9 cellular contexts compared by ENCODE assay signal in the genomic region with DNA sequence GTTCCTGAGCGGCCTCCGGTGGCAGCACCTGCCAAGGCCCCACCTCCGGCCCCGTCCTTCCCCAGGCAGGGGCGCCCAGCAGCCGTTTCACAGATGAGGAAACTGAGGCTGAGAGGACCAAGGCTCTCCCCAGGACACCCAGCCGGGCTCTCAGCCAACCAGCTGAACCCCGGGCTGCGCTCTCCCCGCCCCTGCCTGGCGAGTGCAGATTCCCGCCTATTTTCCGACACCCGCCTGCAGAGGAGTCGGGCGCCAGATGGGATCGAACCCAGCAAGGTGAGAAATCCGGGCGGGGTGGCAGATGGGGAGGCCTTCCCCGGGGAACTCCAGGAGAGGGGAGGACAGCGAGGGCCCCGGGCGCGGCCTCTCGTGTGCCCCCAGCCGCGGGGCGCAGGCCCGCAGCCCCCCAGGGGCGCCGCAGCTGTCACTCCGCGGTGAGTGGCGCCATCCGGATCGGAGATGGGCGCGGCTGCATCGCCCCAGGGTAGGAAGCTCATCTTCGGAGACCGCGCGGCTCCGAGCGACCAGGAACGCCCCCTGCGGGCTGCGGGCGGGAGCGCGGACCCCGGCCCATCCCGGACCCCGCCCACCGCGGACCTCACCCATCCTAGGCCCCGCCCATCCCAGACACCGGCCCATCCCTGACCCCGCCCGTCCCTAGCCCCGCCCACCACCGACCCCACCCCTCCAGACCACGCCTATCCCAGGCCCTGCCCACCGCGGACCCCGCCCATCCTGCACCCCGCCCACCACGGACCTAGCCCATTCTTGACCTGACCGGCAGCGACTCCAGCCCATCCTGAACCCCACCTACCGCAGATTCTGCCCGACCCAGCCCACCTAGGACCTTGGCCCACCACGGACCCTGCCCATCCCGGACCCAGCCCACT.
DNase-seq lines count a peak whose midpoint lies in the region; ATAC-seq, FAIRE-seq and TF ChIP-seq lines count a peak whose summit lies in the region.
"Had no signal": no experiment of that assay in that cellular context is flagged by ENCODE, and none has a peak within 500 bp of the region (broad histone marks: within the 10 kb centered on the region; RNA-seq: fewer than 3 reads in every experiment).

No MANE protein-coding gene starts in this region.

- H3K36me3 ChIP-seq in kidney (ENCODE audit: control insufficient read depth in 1 of 2, insufficient read depth in 2 of 2, low read length in 2 of 2): no peaks in the 10 kb centered on the region
- no peaks in the 10 kb centered on the region for H3K36me3 ChIP-seq in colonic mucosa

- H3K27me3 ChIP-seq in colonic mucosa: peaks cover 11% of the 10 kb centered on the region

- no peak for ATAC-seq in GM18517 (IDR thresholded peaks at IDR 0.05; ENCODE audit: unreplicated experiment)
- no peak for ATAC-seq in HG02678 (IDR thresholded peaks at IDR 0.05; ENCODE audit: unreplicated experiment)

- DNase-seq in EH (ENCODE audit: low read depth) (peak; percentile 7), kidney (peak; percentile 66), epidermal melanocyte (ENCODE audit: insufficient read length, low spot score) (no peak), colonic mucosa (no peak)
- peak; percentile 5 to 17 for DNase-seq in activated CD4-positive, alpha-beta T cell treated with anti-CD3 and anti-CD28 coated beads for 4 hours

- H3K9me3 ChIP-seq in kidney (ENCODE audit: control insufficient read depth in 1 of 2, low read length in 2 of 2): peaks cover 0 to 6% of the 10 kb centered on the region in 2 donors
- H3K9me3 ChIP-seq in colonic mucosa: no peaks in the 10 kb centered on the region

- H3K27ac ChIP-seq in kidney (ENCODE audit: low read depth in 2 of 2, low read length in 2 of 2) (no peak overlapping the region), colonic mucosa (no peak overlapping the region)
- H3K27ac ChIP-seq: epithelial cell of prostate had no signal

- FAIRE-seq in kidney (lab: Jason Lieb, UNC): no peak

- H3K9ac ChIP-seq in kidney (ENCODE audit: low read length in 2 of 2) (no peak overlapping the region), colonic mucosa (ENCODE audit: low read depth in 2 of 2, low read length in 2 of 2) (no peak overlapping the region)

- H3K4me3 ChIP-seq in kidney (ENCODE audit: low read length in 2 of 2) (no peak overlapping the region), colonic mucosa (no peak overlapping the region)

- intact Hi-C loops in kidney (cut with DNase I) (no loop called here), colonic mucosa (cut with DNase I) (no loop called here)

- TF ChIP-seq CTCF in LNCAP (IDR thresholded peaks at IDR 0.05): peak; percentile 42
- no peak for TF ChIP-seq CTCF in kidney (IDR thresholded peaks at IDR 0.05; ENCODE audit: borderline replicate concordance, extremely low read depth, insufficient read depth)
- no peak for TF ChIP-seq CTCF in colonic mucosa (IDR thresholded peaks at IDR 0.05)

- H3K4me1 ChIP-seq in kidney (ENCODE audit: control insufficient read depth in 1 of 2, insufficient read depth in 1 of 2, low read depth in 1 of 2, low read length in 2 of 2): no peaks in the 10 kb centered on the region
- H3K4me1 ChIP-seq in colonic mucosa: no peaks in the 10 kb centered on the region

Comparison
In these comparisons a context has a peak if more than half of its experiments do, and no peak if none do; other contexts are left out.
1. DNase-seq: peak in EH (single experiment), activated CD4-positive, alpha-beta T cell treated with anti-CD3 and anti-CD28 coated beads for 4 hours (2 of 2) and kidney (single experiment); none in epidermal melanocyte (single experiment) and colonic mucosa (single experiment).